11 cellular contexts compared by ENCODE assay signal in the genomic region with DNA sequence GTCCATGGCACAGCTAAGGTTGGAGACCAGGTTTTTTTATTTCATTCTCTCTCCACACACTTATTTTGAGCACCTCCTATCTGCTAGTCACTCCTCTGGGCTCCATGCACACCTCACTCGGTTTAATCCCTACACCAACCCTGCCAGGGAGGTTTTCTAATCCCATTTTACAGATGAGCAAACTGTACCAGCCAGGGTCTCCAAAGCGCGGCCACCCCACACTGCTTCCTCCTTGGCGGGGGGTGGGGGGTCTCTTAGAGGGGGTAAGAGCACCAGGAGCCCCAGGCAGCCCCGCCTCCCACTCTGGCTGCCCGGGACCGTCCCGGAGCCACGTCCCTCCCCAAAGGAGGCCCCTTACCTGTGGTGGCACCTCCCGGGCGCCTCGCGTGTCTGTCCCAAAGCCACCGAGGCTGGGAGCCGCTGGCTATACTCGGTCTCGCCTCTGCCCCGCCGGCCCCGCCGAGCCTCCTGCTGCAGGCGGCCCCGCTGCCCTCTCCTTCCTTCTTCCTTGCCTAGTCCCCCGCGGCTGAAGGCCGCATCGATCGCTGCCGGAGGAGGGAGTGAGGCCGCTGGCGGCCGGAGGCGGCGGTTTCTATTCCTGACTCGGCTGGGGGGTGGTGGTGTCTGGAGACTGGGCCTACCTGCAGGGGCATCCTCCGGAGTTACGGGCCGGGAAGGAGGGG. TPM values are rescaled to one million over a fixed set of nuclear protein-coding genes. Genes with fewer than 3 reads are reported as not detected.
DNase-seq lines count a peak whose midpoint lies in the region; ATAC-seq, FAIRE-seq and TF ChIP-seq lines count a peak whose summit lies in the region.
"Had no signal": no experiment of that assay in that cellular context is flagged by ENCODE, and none has a peak within 500 bp of the region (broad histone marks: within the 10 kb centered on the region; RNA-seq: fewer than 3 reads in every experiment).

A gene with protein sequence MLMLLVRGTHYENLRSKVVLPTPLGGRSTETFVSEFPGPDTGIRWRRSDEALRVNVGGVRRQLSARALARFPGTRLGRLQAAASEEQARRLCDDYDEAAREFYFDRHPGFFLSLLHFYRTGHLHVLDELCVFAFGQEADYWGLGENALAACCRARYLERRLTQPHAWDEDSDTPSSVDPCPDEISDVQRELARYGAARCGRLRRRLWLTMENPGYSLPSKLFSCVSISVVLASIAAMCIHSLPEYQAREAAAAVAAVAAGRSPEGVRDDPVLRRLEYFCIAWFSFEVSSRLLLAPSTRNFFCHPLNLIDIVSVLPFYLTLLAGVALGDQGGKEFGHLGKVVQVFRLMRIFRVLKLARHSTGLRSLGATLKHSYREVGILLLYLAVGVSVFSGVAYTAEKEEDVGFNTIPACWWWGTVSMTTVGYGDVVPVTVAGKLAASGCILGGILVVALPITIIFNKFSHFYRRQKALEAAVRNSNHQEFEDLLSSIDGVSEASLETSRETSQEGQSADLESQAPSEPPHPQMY (minus strand): TSS at position 565 of the 683 bp plus-strand sequence. CDS start 1,891 bp downstream, outside the sequence.

- H3K9me3 Mint-ChIP-seq in Calu3 (ENCODE audit: low read depth, unreplicated experiment) (no peaks in the 10 kb centered on the region), natural killer cell (no peaks in the 10 kb centered on the region)
- H3K9me3 Mint-ChIP-seq: activated naive CD4-positive, alpha-beta T cell treated with anti-CD3 and anti-CD28 coated beads, Interleukin-2, amount 50 U/mL, for 24 hours had no signal

- no peak for TF ChIP-seq POLR2A in endothelial cell of umbilical vein (IDR thresholded peaks at IDR 0.05; ENCODE audit: low read depth, low read length)

- intact Hi-C loops in Calu3 (cut with micrococcal nuclease; ENCODE audit: unreplicated experiment) (loop anchor here (5.0 to 10.0 kb wide), 2 partner anchors 186 to 192 kb away; a partner anchor contains a TSS), endothelial cell of umbilical vein (cut with micrococcal nuclease) (no loop called here), natural killer cell (cut with micrococcal nuclease) (no loop called here)

- DNase-seq in Calu3, result peak; percentile 93
- DNase-seq in NCI-H69 (lab: John Stamatoyannopoulos, UW), result peak; percentile 59
- peak; percentile 25 for DNase-seq in endothelial cell of umbilical vein (ENCODE audit: low read depth, low spot score)
- no peak for DNase-seq in natural killer cell
- no peak for DNase-seq in NCI-H1417 (lab: John Stamatoyannopoulos, UW)
- DNase-seq in NCI-H128 (lab: John Stamatoyannopoulos, UW; ENCODE audit: unreplicated experiment), result no peak
- DNase-seq: SW 1271 had no signal

- no peak for ATAC-seq in natural killer cell
- no peak for ATAC-seq in HG02759 (IDR thresholded peaks at IDR 0.05; ENCODE audit: unreplicated experiment)
- ATAC-seq in HG03159 (IDR thresholded peaks at IDR 0.05; ENCODE audit: unreplicated experiment), result no peak

- dilution Hi-C loops in endothelial cell of umbilical vein (cut with MboI; ENCODE audit: extremely low pct_ligation_motif_present, low sequenced_read_pairs), result no loop called here

- POLR2A ChIA-PET in endothelial cell of umbilical vein (lab: Charles Lee), result no interaction called here

- H3K4me3 ChIP-seq in endothelial cell of umbilical vein (replicated peaks in 1 of 3; ENCODE audit: insufficient read depth in 1 of 3, low read depth in 1 of 3, low read length in 3 of 3), result peak within 1 kb of the TSS in 1 of 3 experiments; percentile 7

- no peak within 1 kb of the TSS for H3K27ac ChIP-seq in endothelial cell of umbilical vein (ENCODE audit: insufficient read depth, low read depth, low read length)

- peaks cover 3% of the 10 kb centered on the region for H3K4me1 ChIP-seq in endothelial cell of umbilical vein (ENCODE audit: control insufficient read depth, extremely low read depth, insufficient read depth, low read length)

- CTCF ChIA-PET in Calu3 (lab: Charles Lee) (interaction anchor here (1.1 to 1.5 kb wide), 6 partner anchors 17 to 129 kb away, joined by 3 to 7 read pairs (median 4); no protein-coding TSS in a partner anchor), endothelial cell of umbilical vein (lab: Charles Lee) (interaction anchor here (1.5 to 12.2 kb wide), 5 partner anchors 8 to 671 kb away, joined by 3 to 411 read pairs (median 132); no protein-coding TSS in a partner anchor)

- peak within 1 kb of the TSS; percentile 21 for H3K27ac Mint-ChIP-seq in Calu3 (ENCODE audit: unreplicated experiment)
- H3K27ac Mint-ChIP-seq in natural killer cell, result no peak within 1 kb of the TSS
- H3K27ac Mint-ChIP-seq: activated naive CD4-positive, alpha-beta T cell treated with anti-CD3 and anti-CD28 coated beads, Interleukin-2, amount 50 U/mL, for 24 hours had no signal

- no peaks in the 10 kb centered on the region for H4K20me1 ChIP-seq in endothelial cell of umbilical vein (replicated peaks; ENCODE audit: control insufficient read depth, extremely low read depth, insufficient read depth, low read length)

- peaks cover 44% of the 10 kb centered on the region for H3K4me1 Mint-ChIP-seq in Calu3 (ENCODE audit: low read depth, unreplicated experiment)
- peaks cover 0 to 9% of the 10 kb centered on the region in 2 donors for H3K4me1 Mint-ChIP-seq in natural killer cell

- H3K36me3 Mint-ChIP-seq in Calu3 (ENCODE audit: insufficient read depth, unreplicated experiment), result peaks cover 20% of the 10 kb centered on the region
- no peaks in the 10 kb centered on the region for H3K36me3 Mint-ChIP-seq in natural killer cell
- H3K36me3 Mint-ChIP-seq: activated naive CD4-positive, alpha-beta T cell treated with anti-CD3 and anti-CD28 coated beads, Interleukin-2, amount 50 U/mL, for 24 hours had no signal

- H3K27me3 Mint-ChIP-seq in Calu3 (ENCODE audit: unreplicated experiment) (no peaks in the 10 kb centered on the region), natural killer cell (ENCODE audit: low read depth in 2 of 2) (peaks cover 34 to 51% of the 10 kb centered on the region in 2 donors)

- H3K9me3 ChIP-seq in endothelial cell of umbilical vein (replicated peaks; ENCODE audit: control insufficient read depth, insufficient read depth, low read length), result no peaks in the 10 kb centered on the region

- no peak within 1 kb of the TSS for H3K9ac ChIP-seq in endothelial cell of umbilical vein (replicated peaks; ENCODE audit: extremely low read depth, insufficient read depth, low read length)

- BruUV-seq in Calu3 (replicated peaks; lab: Mats Ljungman, UMichigan) (no TSS peak), endothelial cell of umbilical vein (replicated peaks; lab: Mats Ljungman, UMichigan) (no TSS peak)

- H3K79me2 ChIP-seq in endothelial cell of umbilical vein (ENCODE audit: control insufficient read depth, insufficient read depth, low read length), result no peaks in the 10 kb centered on the region

- H3K4me2 ChIP-seq in endothelial cell of umbilical vein (ENCODE audit: insufficient read depth, low read length), result peak within 1 kb of the TSS; percentile 19

- H3K27me3 ChIP-seq in endothelial cell of umbilical vein (ENCODE audit: control insufficient read depth in 2 of 2, insufficient read depth in 2 of 2, low read length in 2 of 2), result peaks cover 23 to 30% of the 10 kb centered on the region in 2 experiments

- H3K4me3 Mint-ChIP-seq in Calu3 (ENCODE audit: low read depth, unreplicated experiment) (peak within 1 kb of the TSS; percentile 69), natural killer cell (peak within 1 kb of the TSS; percentile 18)
- H3K4me3 Mint-ChIP-seq: activated naive CD4-positive, alpha-beta T cell treated with anti-CD3 and anti-CD28 coated beads, Interleukin-2, amount 50 U/mL, for 24 hours had no signal

- no peak for TF ChIP-seq CTCF in Calu3 (IDR thresholded peaks at IDR 0.05; ENCODE audit: unreplicated experiment)
- TF ChIP-seq CTCF in endothelial cell of umbilical vein (IDR thresholded peaks at IDR 0.05; ENCODE audit: extremely low read depth in 1 of 2, insufficient read depth in 1 of 2, low read depth in 1 of 2, low read length in 2 of 2), result no peak
- no peak for TF ChIP-seq CTCF in natural killer cell (IDR thresholded peaks at IDR 0.05)

- peak within 1 kb of the TSS; percentile 37 for H2AFZ ChIP-seq in endothelial cell of umbilical vein (ENCODE audit: low read depth, low read length)

- no peaks in the 10 kb centered on the region for H3K9me1 ChIP-seq in endothelial cell of umbilical vein (replicated peaks; ENCODE audit: control insufficient read depth, extremely low read depth, insufficient read depth, low read length)

- no peaks in the 10 kb centered on the region for H3K36me3 ChIP-seq in endothelial cell of umbilical vein (ENCODE audit: control insufficient read depth in 2 of 2, extremely low read depth in 1 of 2, insufficient read depth in 2 of 2, low read length in 2 of 2)

- no peak for FAIRE-seq in endothelial cell of umbilical vein (lab: Jason Lieb, UNC)

TF ChIP-seq in endothelial cell of umbilical vein, 7 proteins besides CTCF, POLR2A, EP300 and RAD21:
- no peak for TF ChIP-seq POLR2AphosphoS5 (IDR thresholded peaks at IDR 0.05; ENCODE audit: insufficient read depth, low read depth, low read length)
- no peak for TF ChIP-seq MYC (IDR thresholded peaks at IDR 0.05; ENCODE audit: low read depth, low read length)
- TF ChIP-seq EZH2 (IDR thresholded peaks at IDR 0.05; ENCODE audit: borderline replicate concordance, low read depth, low read length, severe bottlenecking), result peak; percentile 49

RNA-seq across cellular contexts. Expression of the gene that starts here (rescaled TPM):
- total RNA-seq in Calu3 (2022) (10.4 and 10.7 TPM in 2 replicates), endothelial cell of umbilical vein (0.23 and 0.29 TPM in 2 replicates), natural killer cell (not detected)
- 0.14 and 0.29 TPM in 2 replicates for polyA plus RNA-seq in endothelial cell of umbilical vein
- polyA plus RNA-seq in endothelial cell of umbilical vein (2011; cell fraction: cytosol; rRNA removed), result 0.13 and 0.18 TPM in 2 replicates
- polyA plus RNA-seq in endothelial cell of umbilical vein (2011; cell fraction: nucleus; rRNA removed), result 0.06 and 0.08 TPM in 2 replicates
- polyA plus RNA-seq in endothelial cell of umbilical vein (2012), result 0.24 and 0.29 TPM in 2 replicates
- polyA minus RNA-seq in endothelial cell of umbilical vein, result 0.49 and 0.63 TPM in 2 replicates
- polyA minus RNA-seq in endothelial cell of umbilical vein (2011; cell fraction: cytosol; rRNA and poly(A)+ RNA removed), result not detected
- polyA minus RNA-seq in endothelial cell of umbilical vein (2011; cell fraction: nucleus; rRNA and poly(A)+ RNA removed), result 0.24 TPM in 1 of 2 replicates, not detected in the other
- total RNA-seq: HT1080 had no signal

Comparison
In these comparisons a context has a peak if more than half of its experiments do, and no peak if none do; other contexts are left out.
1. Peak in DNase-seq and H3K4me2 ChIP-seq in endothelial cell of umbilical vein; RNA of the gene not detected or under 1 TPM.
2. DNase-seq: peak in Calu3 (single experiment) and NCI-H69 (single experiment); none in natural killer cell (single experiment), NCI-H1417 (0 of 3) and NCI-H128 (single experiment).